ENCODE assay signal across 1 cellular context in genomic region chr10:22927661-22928403, GRCh38.
TF ChIP-seq lines count a peak whose summit lies in the region.

Gene ARMC3, plus strand, starts transcription at chr10:22928053. Its CDS starts 3,944 bp downstream, at chr10:22931997.

TF ChIP-seq in HepG2, 621 proteins besides CTCF, POLR2A, EP300 and RAD21 (continued from another document and continues in another):
- TF ChIP-seq TFDP2 (CRISPR knock-in tag; IDR thresholded peaks at IDR 0.05) (0 out of 2 replicates have a peak, but pooled peaks have one; percentile 36), AHR (CRISPR knock-in tag; IDR thresholded peaks at IDR 0.05) (no peak), ZC3H13 (CRISPR knock-in tag; IDR thresholded peaks at IDR 0.05) (no peak), SSRP1 (CRISPR knock-in tag; IDR thresholded peaks at IDR 0.05) (no peak), ZNF12 (CRISPR knock-in tag; IDR thresholded peaks at IDR 0.05) (no peak), DNMT3B (CRISPR knock-in tag; conservative IDR thresholded peaks at IDR 0.05) (no peak), IKZF4 (CRISPR knock-in tag; IDR thresholded peaks at IDR 0.05; ENCODE audit: borderline replicate concordance, low read depth, not compliant biosample characterization) (no peak), ZNF136 (CRISPR knock-in tag; IDR thresholded peaks at IDR 0.05; ENCODE audit: low read depth) (no peak), MAX (IDR thresholded peaks at IDR 0.05) (peak; percentile 62), TBX2 (CRISPR knock-in tag; IDR thresholded peaks at IDR 0.05; ENCODE audit: borderline replicate concordance) (0 out of 2 replicates have a peak, but pooled peaks have one; percentile 33), ZBTB14 (CRISPR knock-in tag; IDR thresholded peaks at IDR 0.05) (no peak), HNF1B (CRISPR knock-in tag; IDR thresholded peaks at IDR 0.05) (no peak), FOXK1 (CRISPR knock-in tag; IDR thresholded peaks at IDR 0.05; ENCODE audit: borderline replicate concordance, low read depth) (peak; percentile 24; the same call in 1 of the 2 replicates), ZNF615 (CRISPR knock-in tag; IDR thresholded peaks at IDR 0.05; ENCODE audit: borderline replicate concordance) (no peak), ZBTB37 (CRISPR knock-in tag; IDR thresholded peaks at IDR 0.05) (no peak), ZNF318 (CRISPR knock-in tag; IDR thresholded peaks at IDR 0.05) (no peak), ZNF543 (CRISPR knock-in tag; IDR thresholded peaks at IDR 0.05) (0 out of 2 replicates have a peak, but pooled peaks have one; percentile 57), ZFYVE20 (CRISPR knock-in tag; IDR thresholded peaks at IDR 0.05; ENCODE audit: borderline replicate concordance, low read depth) (no peak), SRSF1 (optimal IDR thresholded peaks at IDR 0.05; ENCODE audit: low read depth, low read length) (peak; percentile 33), CEBPB (IDR thresholded peaks at IDR 0.05; ENCODE audit: borderline replicate concordance, low read depth, low read length) (0 out of 2 replicates have a peak, but pooled peaks have one; percentile 19), HMG20B (CRISPR knock-in tag; conservative IDR thresholded peaks at IDR 0.05) (no peak), HNRNPLL (IDR thresholded peaks at IDR 0.05; ENCODE audit: low read depth, low read length, poor library complexity, severe bottlenecking) (no peak), HINFP (CRISPR knock-in tag; IDR thresholded peaks at IDR 0.05; ENCODE audit: low read depth) (no peak), ZBTB21 (CRISPR knock-in tag; IDR thresholded peaks at IDR 0.05) (no peak), SOX5 (CRISPR knock-in tag; IDR thresholded peaks at IDR 0.05; ENCODE audit: borderline replicate concordance) (0 out of 2 replicates have a peak, but pooled peaks have one; percentile 7), MATR3 (CRISPR knock-in tag; IDR thresholded peaks at IDR 0.05) (no peak), PATZ1 (CRISPR knock-in tag; IDR thresholded peaks at IDR 0.05) (0 out of 2 replicates have a peak, but pooled peaks have one; percentile 18), BRCA1 (CRISPR knock-in tag; IDR thresholded peaks at IDR 0.05) (no peak), ZNF850 (CRISPR knock-in tag; conservative IDR thresholded peaks at IDR 0.05) (no peak), XRCC5 (optimal IDR thresholded peaks at IDR 0.05; ENCODE audit: low read length) (peak; percentile 53), CENPX (CRISPR knock-in tag; IDR thresholded peaks at IDR 0.05) (no peak), HOXA5 (CRISPR knock-in tag; IDR thresholded peaks at IDR 0.05) (no peak), PRPF4 (IDR thresholded peaks at IDR 0.05; ENCODE audit: low read depth, low read length, poor library complexity, severe bottlenecking) (no peak), ZNF772 (CRISPR knock-in tag; IDR thresholded peaks at IDR 0.05) (no peak), HMGXB4 (CRISPR knock-in tag; IDR thresholded peaks at IDR 0.05; ENCODE audit: borderline replicate concordance in 1 of 2, low read depth in 1 of 2) (no peak), ZSCAN5A (CRISPR knock-in tag; IDR thresholded peaks at IDR 0.05; ENCODE audit: borderline replicate concordance) (no peak), ZNF891 (CRISPR knock-in tag; IDR thresholded peaks at IDR 0.05) (no peak), HIVEP1 (CRISPR knock-in tag; IDR thresholded peaks at IDR 0.05) (no peak), ZNF678 (CRISPR knock-in tag; IDR thresholded peaks at IDR 0.05) (no peak)
